In the genomic region with DNA sequence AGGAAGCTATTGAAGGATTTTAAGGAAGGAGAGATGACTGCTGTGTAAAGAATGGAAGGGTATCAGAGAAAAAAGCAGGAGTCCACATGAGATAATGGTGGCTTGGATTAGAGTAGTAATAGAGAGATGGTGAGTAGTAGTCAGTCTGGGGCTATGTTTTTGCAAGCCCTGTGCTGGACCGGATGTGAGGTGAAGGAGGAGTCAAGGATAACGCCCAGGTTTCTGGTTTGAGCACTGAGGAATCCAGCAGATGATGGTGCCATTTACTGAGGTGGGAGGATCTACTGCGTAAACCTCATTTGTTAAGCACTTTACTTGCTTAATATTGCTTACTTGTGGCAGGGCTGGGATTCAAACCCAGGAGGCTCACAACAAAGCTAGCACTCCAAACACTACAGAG, we compare ENCODE assay signal across 9 cellular contexts. TPM values are rescaled to one million over a fixed set of nuclear protein-coding genes. Genes with fewer than 3 reads are reported as not detected.
DNase-seq lines count a peak whose midpoint lies in the region; ATAC-seq and TF ChIP-seq lines count a peak whose summit lies in the region.
"Had no signal": no experiment of that assay in that cellular context is flagged by ENCODE, and none has a peak within 500 bp of the region (broad histone marks: within the 10 kb centered on the region; RNA-seq: fewer than 3 reads in every experiment).

No MANE protein-coding gene starts in this region.

- peaks cover 19% of the 10 kb centered on the region for H3K36me3 ChIP-seq in RWPE2 (ENCODE audit: low read depth)
- H3K36me3 ChIP-seq in sigmoid colon, result peaks cover 0 to 23% (median 2%) of the 10 kb centered on the region in 4 donors

- H3K4me3 ChIP-seq in GM12865 (ENCODE audit: low read depth, low read length), result peak overlapping the region; percentile 66
- peak overlapping the region; percentile 60 for H3K4me3 ChIP-seq in RWPE2 (ENCODE audit: severe bottlenecking)
- H3K4me3 ChIP-seq in sigmoid colon, result peak overlapping the region in 2 of 4 donors; percentile 87 to 98

- TF ChIP-seq CTCF in GM12865 (IDR thresholded peaks at IDR 0.05; ENCODE audit: insufficient read depth, low read depth, low read length, missing control alignments), result no peak
- no peak for TF ChIP-seq CTCF in RWPE2 (IDR thresholded peaks at IDR 0.05; ENCODE audit: poor library complexity, severe bottlenecking)
- no peak for TF ChIP-seq CTCF in sigmoid colon (IDR thresholded peaks at IDR 0.05)

- peak overlapping the region; percentile 69 for H3K27ac ChIP-seq in RWPE2 (ENCODE audit: poor library complexity, severe bottlenecking)
- peak overlapping the region; percentile 92 to 97 (median 95) for H3K27ac ChIP-seq in sigmoid colon

- H3K9me3 ChIP-seq in RWPE2 (ENCODE audit: severe bottlenecking) (no peaks in the 10 kb centered on the region), sigmoid colon (no peaks in the 10 kb centered on the region)

- no peaks in the 10 kb centered on the region for H3K27me3 ChIP-seq in RWPE2 (ENCODE audit: insufficient read depth, poor library complexity, severe bottlenecking)
- no peaks in the 10 kb centered on the region for H3K27me3 ChIP-seq in sigmoid colon

- 67 to 87% methylated on average over 3 of the region's 3 CpGs for WGBS in sigmoid colon, 2 donors

- TF ChIP-seq POLR2A in sigmoid colon (IDR thresholded peaks at IDR 0.05), result no peak

- TF ChIP-seq EP300 in sigmoid colon (IDR thresholded peaks at IDR 0.05), result no peak

- peaks cover 16% of the 10 kb centered on the region for H3K4me1 ChIP-seq in RWPE2 (ENCODE audit: insufficient read depth, poor library complexity, severe bottlenecking)
- peaks cover 0 to 43% (median 28%) of the 10 kb centered on the region in 4 donors for H3K4me1 ChIP-seq in sigmoid colon

- intact Hi-C loops in sigmoid colon (cut with DNase I), result loop anchor here (10.0 kb wide), 1 partner anchor 275 kb away; no protein-coding TSS in a partner anchor

- ATAC-seq in RWPE2 (ENCODE audit: low read depth) (no peak), esophagus mucosa (peak; percentile 34), HG03571 (IDR thresholded peaks at IDR 0.05; ENCODE audit: unreplicated experiment) (no peak)

- DNase-seq in GM12865 (ENCODE audit: low read depth), result peak; percentile 38
- DNase-seq in RWPE2 (ENCODE audit: low spot score), result no peak
- no peak for DNase-seq in sigmoid colon
- DNase-seq in stimulated activated CD4-positive, alpha-beta T cell treated with anti-CD3 and anti-CD28 coated beads, Interleukin-2, amount 100 ng/mL, for 24 hours, result no peak
- no peak for DNase-seq in islet precursor cell
- no peak for DNase-seq in stimulated activated CD8-positive, alpha-beta memory T cell treated with anti-CD3 and anti-CD28 coated beads, Interleukin-4, amount 100 ng/mL, for 48 hours

RNA-seq across cellular contexts. Expression of a gene that starts 1.1 kb away (rescaled TPM):
- 2.6 TPM for total RNA-seq in esophagus mucosa
- 10 to 100 TPM in 1 of 4 donors, 1 to 10 TPM in 3; 1.6 to 11.4 (median 3.8) TPM for total RNA-seq in sigmoid colon
- 1 to 10 TPM in 2 of 3 donors, under 1 TPM in 1; 0.60 to 2.4 (median 1.4) TPM for polyA plus RNA-seq in sigmoid colon

RNA-seq across cellular contexts. Expression of a gene that starts 1.2 kb away (rescaled TPM):
- total RNA-seq in esophagus mucosa (13.4 TPM), sigmoid colon (10 to 100 TPM; 13.9 to 28.8 (median 21.0) TPM)
- 10 to 100 TPM in 1 of 3 donors, 1 to 10 TPM in 2; 3.6 to 22.5 (median 6.5) TPM for polyA plus RNA-seq in sigmoid colon

RNA-seq across cellular contexts. Expression of a gene that starts 38.8 kb away (rescaled TPM):
- 8.9 TPM for total RNA-seq in esophagus mucosa
- 10 to 100 TPM in 1 of 4 donors, 1 to 10 TPM in 3; 6.4 to 12.1 (median 7.0) TPM for total RNA-seq in sigmoid colon
- 10 to 100 TPM; 40.2 to 88.8 (median 42.8) TPM for polyA plus RNA-seq in sigmoid colon

RNA-seq across cellular contexts. Expression of a gene that starts 54.8 kb away (rescaled TPM):
- total RNA-seq in esophagus mucosa (0.48 TPM), sigmoid colon (not detected)
- 1 to 10 TPM; 1.6 to 2.8 (median 2.4) TPM for polyA plus RNA-seq in sigmoid colon
- total RNA-seq: T-helper 2 cell treated with Interferon-gamma antibody and Interleukin-4, amounts not matched to agents 100 ng/mL and 5 ng/mL, for 36 hours had no signal
